ENCODE assay signal across 17 cellular contexts in genomic region chr9:134709512-134710270, GRCh38.
DNase-seq lines count a peak whose midpoint lies in the region; ATAC-seq, FAIRE-seq and TF ChIP-seq lines count a peak whose summit lies in the region.
"Had no signal": no experiment of that assay in that cellular context is flagged by ENCODE, and none has a peak within 500 bp of the region (broad histone marks: within the 10 kb centered on the region; RNA-seq: fewer than 3 reads in every experiment).

No MANE protein-coding gene starts in this region.

- no peak overlapping the region for H3K4me2 ChIP-seq in Karpas-422 (ENCODE audit: low read depth, low read length, poor library complexity, severe bottlenecking)

- H3K27ac ChIP-seq in right cardiac atrium (ENCODE audit: low read length) (no peak overlapping the region), sigmoid colon (peak overlapping the region; percentile 87 to 98 (median 94)), Karpas-422 (ENCODE audit: low read length) (no peak overlapping the region)
- H3K27ac ChIP-seq: HL-60, parathyroid adenoma had no signal

- H3K9ac ChIP-seq in Karpas-422 (ENCODE audit: low read length): no peak overlapping the region
- H3K9ac ChIP-seq: parathyroid adenoma had no signal

- H3K9me3 Mint-ChIP-seq in central memory CD8-positive, alpha-beta T cell: peaks cover 7% of the 10 kb centered on the region

- H3K4me3 Mint-ChIP-seq in central memory CD8-positive, alpha-beta T cell: no peak overlapping the region
- H3K4me3 Mint-ChIP-seq: activated CD8-positive, alpha-beta memory T cell treated with anti-CD3 and anti-CD28 coated beads, Interleukin-2, amount 10 ng/mL, durations not matched to agents 7 days and 5 days; activated naive CD8-positive, alpha-beta T cell treated with anti-CD3 and anti-CD28 coated beads for 36 hours had no signal

- WGBS in right cardiac atrium: 62% methylated on average over 29 of the region's 29 CpGs
- 78 to 84% methylated on average over 28 to 29 of the region's 29 CpGs for WGBS in sigmoid colon, 2 donors

- peak in 1 of 4 donors; percentile 76 for TF ChIP-seq EP300 in sigmoid colon (IDR thresholded peaks at IDR 0.05)

- H3K27me3 ChIP-seq in right cardiac atrium (ENCODE audit: control insufficient read depth, insufficient read depth) (no peaks in the 10 kb centered on the region), sigmoid colon (no peaks in the 10 kb centered on the region), Karpas-422 (ENCODE audit: low read length) (no peaks in the 10 kb centered on the region)

- H3K79me2 ChIP-seq in Karpas-422 (ENCODE audit: low read length): no peaks in the 10 kb centered on the region
- H3K79me2 ChIP-seq: parathyroid adenoma had no signal

- H3K4me1 Mint-ChIP-seq in central memory CD8-positive, alpha-beta T cell: no peaks in the 10 kb centered on the region
- H3K4me1 Mint-ChIP-seq: activated CD8-positive, alpha-beta memory T cell treated with anti-CD3 and anti-CD28 coated beads, Interleukin-2, amount 10 ng/mL, durations not matched to agents 7 days and 5 days; activated naive CD8-positive, alpha-beta T cell treated with anti-CD3 and anti-CD28 coated beads for 36 hours had no signal

- TF ChIP-seq CTCF in sigmoid colon (IDR thresholded peaks at IDR 0.05): no peak

- H3K36me3 Mint-ChIP-seq in central memory CD8-positive, alpha-beta T cell (ENCODE audit: insufficient read depth): no peaks in the 10 kb centered on the region
- H3K36me3 Mint-ChIP-seq: activated naive CD8-positive, alpha-beta T cell treated with anti-CD3 and anti-CD28 coated beads for 36 hours had no signal

- H3K36me3 ChIP-seq in sigmoid colon: no peaks in the 10 kb centered on the region
- H3K36me3 ChIP-seq in Karpas-422 (ENCODE audit: insufficient read depth, low read length): no peaks in the 10 kb centered on the region

- no peak for FAIRE-seq in H54 (lab: Jason Lieb, UNC)
- FAIRE-seq: H1 had no signal

- H3K4me3 ChIP-seq in right cardiac atrium (ENCODE audit: low read length) (no peak overlapping the region), sigmoid colon (no peak overlapping the region), Karpas-422 (ENCODE audit: low read length) (no peak overlapping the region)
- H3K4me3 ChIP-seq: lung had no signal

- H3K9me2 ChIP-seq in Karpas-422 (replicated peaks; ENCODE audit: insufficient read depth, low read length): no peaks in the 10 kb centered on the region

- H3K4me1 ChIP-seq in right cardiac atrium (ENCODE audit: control insufficient read depth, insufficient read depth, low read length) (peaks cover 5% of the 10 kb centered on the region), sigmoid colon (peaks cover 0 to 88% (median 84%) of the 10 kb centered on the region in 4 donors), Karpas-422 (ENCODE audit: low read length) (no peaks in the 10 kb centered on the region)
- H3K4me1 ChIP-seq: parathyroid adenoma had no signal

- intact Hi-C loops in right cardiac atrium (cut with DNase I) (loop anchor here in 1 of 4 donors (10.0 kb wide), 1 partner anchor 65 kb away; no protein-coding TSS in a partner anchor), sigmoid colon (cut with DNase I) (loop anchor here (2.0 kb wide), 1 partner anchor 25 kb away; no protein-coding TSS in a partner anchor)

- peak; percentile 50 for DNase-seq in H54 (ENCODE audit: insufficient read length, low spot score)
- DNase-seq in central memory CD8-positive, alpha-beta T cell (ENCODE audit: low spot score in 2 of 2): no peak
- peak; percentile 74 to 83 (median 79) for DNase-seq in right cardiac atrium
- DNase-seq in sigmoid colon: peak; percentile 93
- DNase-seq in NCI-H2029 (lab: John Stamatoyannopoulos, UW): no peak
- DNase-seq in Karpas-422: no peak
- no peak for DNase-seq in activated gamma-delta T cell treated with Interleukin-2 at 50 U/mL for 16 hours
- no peak for DNase-seq in AML-193 (lab: John Stamatoyannopoulos, UW)
- DNase-seq: activated CD8-positive, alpha-beta memory T cell treated with anti-CD3 and anti-CD28 coated beads, Interleukin-2, amount 10 ng/mL, durations not matched to agents 7 days and 5 days; activated naive CD8-positive, alpha-beta T cell treated with anti-CD3 and anti-CD28 coated beads for 36 hours; effector CD4-positive, alpha-beta T cell; T-helper 9 cell had no signal

- no peak for ATAC-seq in central memory CD8-positive, alpha-beta T cell (replicated peaks; ENCODE audit: extremely low read depth, poor library complexity, severe bottlenecking)
- peak; percentile 20 to 70 for ATAC-seq in right cardiac atrium
- ATAC-seq: activated CD8-positive, alpha-beta memory T cell treated with anti-CD3 and anti-CD28 coated beads, Interleukin-2, amount 10 ng/mL, durations not matched to agents 7 days and 5 days; Panc1 had no signal

- H4K20me1 ChIP-seq in Karpas-422 (ENCODE audit: insufficient read depth, low read depth, low read length): no peaks in the 10 kb centered on the region

- peak overlapping the region; percentile 62 for H3K27ac Mint-ChIP-seq in central memory CD8-positive, alpha-beta T cell (ENCODE audit: low read depth)
- H3K27ac Mint-ChIP-seq: activated CD8-positive, alpha-beta memory T cell treated with anti-CD3 and anti-CD28 coated beads, Interleukin-2, amount 10 ng/mL, durations not matched to agents 7 days and 5 days; activated naive CD8-positive, alpha-beta T cell treated with anti-CD3 and anti-CD28 coated beads for 36 hours had no signal

- H3K27me3 Mint-ChIP-seq in central memory CD8-positive, alpha-beta T cell: peaks cover 16% of the 10 kb centered on the region
- H3K27me3 Mint-ChIP-seq: activated CD8-positive, alpha-beta memory T cell treated with anti-CD3 and anti-CD28 coated beads, Interleukin-2, amount 10 ng/mL, durations not matched to agents 7 days and 5 days; activated naive CD8-positive, alpha-beta T cell treated with anti-CD3 and anti-CD28 coated beads for 36 hours had no signal

- no peak overlapping the region for H2AFZ ChIP-seq in Karpas-422 (ENCODE audit: low read length)
- H2AFZ ChIP-seq: parathyroid adenoma had no signal

- TF ChIP-seq POLR2A in H54 (IDR thresholded peaks at IDR 0.05; ENCODE audit: low read depth, low read length) (no peak), sigmoid colon (IDR thresholded peaks at IDR 0.05) (no peak)

- H3K9me3 ChIP-seq in right cardiac atrium (ENCODE audit: control insufficient read depth, low read length) (no peaks in the 10 kb centered on the region), sigmoid colon (no peaks in the 10 kb centered on the region), Karpas-422 (ENCODE audit: low read length) (no peaks in the 10 kb centered on the region; the same call in 1 of the 2 replicates)

Comparison
In these comparisons a context has a peak if more than half of its experiments do, and no peak if none do; other contexts are left out.
1. DNase-seq: peak in H54 (single experiment), right cardiac atrium (3 of 3) and sigmoid colon (single experiment); none in central memory CD8-positive, alpha-beta T cell (0 of 2), NCI-H2029 (single experiment), Karpas-422 (single experiment), activated gamma-delta T cell treated with Interleukin-2 at 50 U/mL for 16 hours (single experiment) and AML-193 (0 of 2).
2. H3K27ac ChIP-seq: peak in sigmoid colon (4 of 4); none in right cardiac atrium (single experiment) and Karpas-422 (single experiment).